9 cellular contexts compared by ENCODE assay signal in genomic region chr15:89998923-89999675, GRCh38. TPM values are rescaled to one million over a fixed set of nuclear protein-coding genes. Genes with fewer than 3 reads are reported as not detected.
A peak's percentile ranks its signal among the peaks of the same experiment; 100 is the strongest.
DNase-seq lines count a peak whose midpoint lies in the region; ATAC-seq, FAIRE-seq and TF ChIP-seq lines count a peak whose summit lies in the region.
"Had no signal": no experiment of that assay in that cellular context is flagged by ENCODE, and none has a peak within 500 bp of the region (broad histone marks: within the 10 kb centered on the region; RNA-seq: fewer than 3 reads in every experiment).

No MANE protein-coding gene starts in this region.

- no peak overlapping the region for H3K9ac ChIP-seq in HepG2 (ENCODE audit: insufficient read depth, low read depth, low read length)

- H3K79me2 ChIP-seq in HepG2 (ENCODE audit: insufficient read depth, low read length): peaks cover 20% of the 10 kb centered on the region

- TF ChIP-seq CTCF in HepG2 (CRISPR knock-in tag; IDR thresholded peaks at IDR 0.05) (no peak), right lobe of liver (IDR thresholded peaks at IDR 0.05) (no peak), left lung (IDR thresholded peaks at IDR 0.05) (no peak), vagina (IDR thresholded peaks at IDR 0.05) (no peak)

- H2AFZ ChIP-seq in HepG2 (ENCODE audit: low read length): no peak overlapping the region

- H3K4me1 ChIP-seq in HepG2 (ENCODE audit: insufficient read depth, low read length) (peaks cover 50% of the 10 kb centered on the region), right lobe of liver (peaks cover 0 to 9% (median 0%) of the 10 kb centered on the region in 4 donors), left lung (peaks cover 16 to 50% of the 10 kb centered on the region in 2 donors), vagina (peaks cover 31% of the 10 kb centered on the region)

- peak overlapping the region in 2 of 3 experiments; percentile 73 to 78; a peak in 3 of 6 replicates for H3K4me3 ChIP-seq in HepG2 (replicated peaks in 1 of 3; ENCODE audit: insufficient read depth in 1 of 3, low read depth in 2 of 3, low read length in 3 of 3)
- no peak overlapping the region for H3K4me3 ChIP-seq in right lobe of liver
- peak overlapping the region in 1 of 2 donors; percentile 68 for H3K4me3 ChIP-seq in left lung
- H3K4me3 ChIP-seq in vagina: no peak overlapping the region

- H3K36me3 ChIP-seq in HepG2 (replicated peaks in 1 of 2; ENCODE audit: control insufficient read depth in 1 of 2, insufficient read depth in 2 of 2, low read length in 2 of 2): no peaks in the 10 kb centered on the region
- H3K36me3 ChIP-seq in right lobe of liver: no peaks in the 10 kb centered on the region
- no peaks in the 10 kb centered on the region for H3K36me3 ChIP-seq in left lung
- H3K36me3 ChIP-seq in vagina: no peaks in the 10 kb centered on the region

- H4K20me1 ChIP-seq in HepG2 (ENCODE audit: insufficient read depth, low read length): no peaks in the 10 kb centered on the region

- DNase-seq in HepG2 (ENCODE audit: low spot score) (no peak), right lobe of liver (no peak), left lung (no peak), vagina (ENCODE audit: extremely low spot score in 2 of 2) (no peak), COR-L47 (lab: John Stamatoyannopoulos, UW) (no peak), NOMO-1 treated with DMSO at 0.1 percent for 48 hours (lab: John Stamatoyannopoulos, UW; ENCODE audit: unreplicated experiment) (no peak)

- ATAC-seq in HepG2: no peak
- ATAC-seq in right lobe of liver: no peak
- peak; percentile 20 for ATAC-seq in left lung
- no peak for ATAC-seq in HG02885 (IDR thresholded peaks at IDR 0.05; ENCODE audit: poor library complexity, unreplicated experiment)

- peak overlapping the region; percentile 87 for H3K4me2 ChIP-seq in HepG2 (ENCODE audit: low read depth, low read length)

- TF ChIP-seq POLR2A in HepG2 (IDR thresholded peaks at IDR 0.05; ENCODE audit: insufficient read depth in 1 of 2, low read depth in 2 of 2, low read length in 2 of 2): no peak
- no peak for TF ChIP-seq POLR2A in right lobe of liver (IDR thresholded peaks at IDR 0.05)
- no peak for TF ChIP-seq POLR2A in vagina (IDR thresholded peaks at IDR 0.05)

- no peak for TF ChIP-seq EP300 in HepG2 (IDR thresholded peaks at IDR 0.05; ENCODE audit: low read depth in 2 of 2, low read length in 2 of 2)
- no peak for TF ChIP-seq EP300 in HepG2 (CRISPR knock-in tag; IDR thresholded peaks at IDR 0.05; ENCODE audit: borderline replicate concordance)

- H3K27me3 ChIP-seq in HepG2 (ENCODE audit: control insufficient read depth in 1 of 2, insufficient read depth in 2 of 2, low read length in 2 of 2) (no peaks in the 10 kb centered on the region; a peak in 1 of 5 replicates), right lobe of liver (no peaks in the 10 kb centered on the region), left lung (no peaks in the 10 kb centered on the region), vagina (no peaks in the 10 kb centered on the region)

- BruUV-seq in HepG2 (replicated peaks; lab: Mats Ljungman, UMichigan): TSS peak; percentile 23

- H3K27ac ChIP-seq in HepG2 (ENCODE audit: extremely low read length, insufficient read depth, low read length): no peak overlapping the region
- H3K27ac ChIP-seq in right lobe of liver: no peak overlapping the region
- H3K27ac ChIP-seq in angular gyrus (ENCODE audit: low read depth, low read length): peak overlapping the region; percentile 76
- peak overlapping the region; percentile 87 to 94 for H3K27ac ChIP-seq in left lung
- H3K27ac ChIP-seq in vagina: peak overlapping the region; percentile 92

- intact Hi-C loops in HepG2 (cut with micrococcal nuclease; ENCODE audit: unreplicated experiment): loop anchor here (2.0 to 10.0 kb wide), 2 partner anchors 72 to 84 kb away; partner anchors contain the start of gene ARPIN
- intact Hi-C loops in right lobe of liver (cut with DNase I): no loop called here
- intact Hi-C loops in left lung (cut with DNase I): no loop called here
- intact Hi-C loops in vagina (cut with DNase I): no loop called here

- WGBS in HepG2 (ENCODE audit: low lambda C conversion rate): 35% methylated on average over 12 of the region's 12 CpGs
- WGBS in right lobe of liver (ENCODE audit: insufficient coverage, low coverage, low lambda C conversion rate, missing lambda C conversion rate): 76% methylated on average over 11 of the region's 12 CpGs

- H3K9me3 ChIP-seq in HepG2 (ENCODE audit: low read length): no peaks in the 10 kb centered on the region
- H3K9me3 ChIP-seq in right lobe of liver: no peaks in the 10 kb centered on the region
- H3K9me3 ChIP-seq in left lung: no peaks in the 10 kb centered on the region
- H3K9me3 ChIP-seq in vagina: no peaks in the 10 kb centered on the region

- TF ChIP-seq RAD21 in HepG2 (CRISPR knock-in tag; IDR thresholded peaks at IDR 0.05): no peak

- POLR2A ChIA-PET in HepG2 (lab: Yijun Ruan, JAX): interaction anchor here (0.9 to 3.3 kb wide), 8 partner anchors 14 to 105 kb away, joined by 3 to 10 read pairs (median 5); partner anchors contain the start of genes AP3S2 and IDH2

- in situ Hi-C loops in HepG2 (cut with HindIII; ENCODE audit: extremely low pct_ligation_motif_present, low pct_unique_long_range_greater_than_20kb): no loop called here

- FAIRE-seq in HepG2 (lab: Jason Lieb, UNC): no peak
- FAIRE-seq: GM18507 had no signal

- CTCF ChIA-PET in HepG2 (lab: Yijun Ruan, JAX; ENCODE audit: low intra/inter-chr PET ratio, low total read pairs): no interaction called here

TF ChIP-seq in HepG2, 621 proteins besides CTCF, POLR2A, EP300 and RAD21:
- 0 out of 2 replicates have a peak, but pooled peaks have one; percentile 65 for TF ChIP-seq ZNF572 (CRISPR knock-in tag; IDR thresholded peaks at IDR 0.05)
- TF ChIP-seq ZNF256 (CRISPR knock-in tag; conservative IDR thresholded peaks at IDR 0.05): no peak
- no peak for TF ChIP-seq SRSF4 (IDR thresholded peaks at IDR 0.05; ENCODE audit: low read depth, low read length, poor library complexity, severe bottlenecking)
- TF ChIP-seq ZNF713 (CRISPR knock-in tag; IDR thresholded peaks at IDR 0.05): no peak
TF ChIP-seq in HepG2: peak in this region for 1.

RNA-seq across cellular contexts. Expression of gene ZNF710, which starts 2.0 kb away (rescaled TPM):
- total RNA-seq in HepG2 (2016; rRNA removed; fragmentation: Illumina TruSeq; extraction: Trizol) (15.0 and 20.6 TPM in 2 replicates), right lobe of liver (10 to 100 TPM in 1 of 6 experiments, 1 to 10 TPM in 5; 4.7 to 17.1 (median 7.4) TPM), left lung (10 to 100 TPM; 46.2 to 53.7 TPM), vagina (23.1 TPM)
- total RNA-seq in HepG2 (2016; cell fraction: cytosol; rRNA removed; fragmentation: Illumina TruSeq; extraction: Trizol; ENCODE audit: low read depth): 7.6 and 7.9 TPM in 2 replicates
- 12.0 and 18.4 TPM in 2 replicates for total RNA-seq in HepG2 (2016; cell fraction: insoluble cytoplasmic fraction; rRNA removed; fragmentation: Illumina TruSeq; extraction: Trizol)
- total RNA-seq in HepG2 (2016; cell fraction: membrane; rRNA removed; fragmentation: Illumina TruSeq; extraction: Trizol): 15.9 and 16.0 TPM in 2 replicates
- 9.6 and 12.6 TPM in 2 replicates for total RNA-seq in HepG2 (2016; cell fraction: nucleus; rRNA removed; fragmentation: Illumina TruSeq; extraction: Trizol)
- 4.7 and 5.8 TPM in 2 replicates for polyA plus RNA-seq in HepG2 (2011; rRNA removed)
- 4.2 and 5.3 TPM in 2 replicates for polyA plus RNA-seq in HepG2 (2011; cell fraction: cytosol; rRNA removed)
- polyA plus RNA-seq in HepG2 (2011; cell fraction: nucleus; rRNA removed): 9.8 and 12.1 TPM in 2 replicates
- polyA plus RNA-seq in HepG2 (2012): 18.0 and 18.4 TPM in 2 replicates
- polyA plus RNA-seq in HepG2 (2016; cell fraction: cytosol; fragmentation: Illumina TruSeq; extraction: Trizol; ENCODE audit: low read depth): 4.1 and 5.2 TPM in 2 replicates
- polyA plus RNA-seq in HepG2 (2016; cell fraction: insoluble cytoplasmic fraction; fragmentation: Illumina TruSeq; extraction: Trizol; ENCODE audit: low read depth): 18.4 and 27.3 TPM in 2 replicates
- polyA plus RNA-seq in HepG2 (2016; cell fraction: membrane; fragmentation: Illumina TruSeq; extraction: Trizol; ENCODE audit: low read depth): 13.8 and 17.5 TPM in 2 replicates
- polyA plus RNA-seq in HepG2 (2016; cell fraction: nucleus; fragmentation: Illumina TruSeq; extraction: Trizol; ENCODE audit: insufficient read depth, low read depth): 30.8 and 43.0 TPM in 2 replicates
- 14.3 and 17.4 TPM in 2 replicates for polyA minus RNA-seq in HepG2 (2011; rRNA and poly(A)+ RNA removed; ENCODE audit: low replicate concordance)
- 7.8 and 14.2 TPM in 2 replicates for polyA minus RNA-seq in HepG2 (2011; cell fraction: cytosol; rRNA and poly(A)+ RNA removed)
- polyA minus RNA-seq in HepG2 (2011; cell fraction: nucleus; rRNA and poly(A)+ RNA removed): 5.2 and 7.0 TPM in 2 replicates

Comparison
In these comparisons a context has a peak if more than half of its experiments do, and no peak if none do; other contexts are left out.
1. H3K4me3 ChIP-seq: peak in HepG2 (2 of 3); none in right lobe of liver (0 of 3) and vagina (0 of 2).
2. H3K27ac ChIP-seq: peak in angular gyrus (single experiment), left lung (2 of 2) and vagina (single experiment); none in HepG2 (single experiment) and right lobe of liver (0 of 3).